Comparison of ENCODE assay signal across 7 cellular contexts in genomic region chr20:8305449-8305978, GRCh38.
DNase-seq lines count a peak whose midpoint lies in the region; ATAC-seq and TF ChIP-seq lines count a peak whose summit lies in the region.

No MANE protein-coding gene starts in this region.

- no peaks in the 10 kb centered on the region for H3K27me3 ChIP-seq in GM23338 (ENCODE audit: insufficient read depth)
- no peaks in the 10 kb centered on the region for H3K27me3 ChIP-seq in body of pancreas

- H3K27me3 Mint-ChIP-seq in GM23338 (ENCODE audit: insufficient read depth, low read depth, poor library complexity) (no peaks in the 10 kb centered on the region), T-helper 17 cell (no peaks in the 10 kb centered on the region)

- H4K20me1 ChIP-seq in GM23338 (replicated peaks; ENCODE audit: insufficient read depth), result no peaks in the 10 kb centered on the region

- no peaks in the 10 kb centered on the region for H3K9me3 Mint-ChIP-seq in GM23338

- H3K27ac ChIP-seq in GM23338 (ENCODE audit: low read depth) (no peak overlapping the region), body of pancreas (no peak overlapping the region)

- H3F3A ChIP-seq in GM23338 (replicated peaks; ENCODE audit: low read depth), result no peaks in the 10 kb centered on the region

- no peaks in the 10 kb centered on the region for H3K36me3 ChIP-seq in GM23338 (ENCODE audit: insufficient read depth)
- no peaks in the 10 kb centered on the region for H3K36me3 ChIP-seq in body of pancreas (replicated peaks in 1 of 2; ENCODE audit: insufficient read depth in 1 of 2, low read depth in 2 of 2)

- H3K27ac Mint-ChIP-seq in GM23338 (0 out of 2 replicates have a peak overlapping the region, but pooled peaks have one; percentile 8), T-helper 17 cell (no peak overlapping the region)

- intact Hi-C loops in body of pancreas (cut with DNase I), result no loop called here

- no peaks in the 10 kb centered on the region for H3K9me2 ChIP-seq in GM23338 (ENCODE audit: insufficient read depth)

- 66 to 67% methylated on average over 11 of the region's 11 CpGs for WGBS in body of pancreas, 2 donors

- H3K36me3 Mint-ChIP-seq in GM23338 (ENCODE audit: low read depth), result no peaks in the 10 kb centered on the region
- no peaks in the 10 kb centered on the region for H3K36me3 Mint-ChIP-seq in T-helper 17 cell (ENCODE audit: low read depth)

- H3K4me1 Mint-ChIP-seq in GM23338, result peaks cover 23% of the 10 kb centered on the region; the same call in 2 of the 3 replicates
- peaks cover 3% of the 10 kb centered on the region for H3K4me1 Mint-ChIP-seq in T-helper 17 cell

- DNase-seq in GM23338 (ENCODE audit: low spot score), result peak; percentile 93
- peak; percentile 38 to 62 (median 51) for DNase-seq in T-helper 17 cell
- peak; percentile 63 to 78 (median 72) for DNase-seq in body of pancreas
- peak; percentile 53 for DNase-seq in left lobe of liver (ENCODE audit: low spot score)
- DNase-seq in stimulated activated CD8-positive, alpha-beta memory T cell treated with anti-CD3 and anti-CD28 coated beads, Interleukin-2, amount 100 ng/mL, for 48 hours (ENCODE audit: low read depth in 2 of 2), result peak; percentile 43 to 48

- H3K4me3 Mint-ChIP-seq in GM23338 (no peak overlapping the region), T-helper 17 cell (no peak overlapping the region)

- H3K4me2 ChIP-seq in GM23338, result no peak overlapping the region

- TF ChIP-seq CTCF in GM12873 (IDR thresholded peaks at IDR 0.05; ENCODE audit: insufficient read depth, low read depth, low read length, missing control alignments), result peak; percentile 89
- peak; percentile 92 to 95 for TF ChIP-seq CTCF in GM23338 (conservative IDR thresholded peaks at IDR 0.05; ENCODE audit: low read depth in 2 of 2)
- TF ChIP-seq CTCF in LNCAP (IDR thresholded peaks at IDR 0.05), result peak; percentile 83
- TF ChIP-seq CTCF in body of pancreas (IDR thresholded peaks at IDR 0.05), result peak; percentile 29 to 63 (median 52)

- TF ChIP-seq POLR2A in body of pancreas (IDR thresholded peaks at IDR 0.05), result no peak

- H3K4me3 ChIP-seq in GM23338, result no peak overlapping the region
- no peak overlapping the region for H3K4me3 ChIP-seq in body of pancreas

- H3K79me2 ChIP-seq in GM23338 (replicated peaks; ENCODE audit: insufficient read depth), result no peaks in the 10 kb centered on the region

- ATAC-seq in GM23338 (peak; percentile 98), T-helper 17 cell (peak; percentile 100), body of pancreas (peak; percentile 81), left lobe of liver (peak; percentile 82)

- peak overlapping the region; percentile 67; the same call in 1 of the 2 replicates for H2AFZ ChIP-seq in GM23338

- H3K9me3 ChIP-seq in T-helper 17 cell (ENCODE audit: control insufficient read depth, low read length, poor library complexity, severe bottlenecking), result no peaks in the 10 kb centered on the region
- H3K9me3 ChIP-seq in body of pancreas, result no peaks in the 10 kb centered on the region

- peaks cover 14% of the 10 kb centered on the region for H3K4me1 ChIP-seq in GM23338 (ENCODE audit: insufficient read depth)
- H3K4me1 ChIP-seq in body of pancreas, result peaks cover 9% of the 10 kb centered on the region

TF ChIP-seq in GM23338, 12 proteins besides CTCF, POLR2A, EP300 and RAD21 (continues in another document):
- TF ChIP-seq JUNB (IDR thresholded peaks at IDR 0.05; ENCODE audit: unreplicated experiment) (no peak), CREB1 (CRISPR knock-in tag; IDR thresholded peaks at IDR 0.05; ENCODE audit: low read depth) (no peak), POLR2AphosphoS5 (IDR thresholded peaks at IDR 0.05; ENCODE audit: low read depth) (no peak), ETS1 (IDR thresholded peaks at IDR 0.05) (peak; percentile 33; the same call in 1 of the 2 replicates), STAT1 (IDR thresholded peaks at IDR 0.05; ENCODE audit: unreplicated experiment) (no peak), ZNF331 (CRISPR knock-in tag; IDR thresholded peaks at IDR 0.05; ENCODE audit: low read depth) (no peak), ZNF114 (CRISPR knock-in tag; IDR thresholded peaks at IDR 0.05) (0 out of 2 replicates have a peak, but pooled peaks have one; percentile 80), NANOG (IDR thresholded peaks at IDR 0.05; ENCODE audit: borderline replicate concordance) (no peak), EZH2phosphoT487 (IDR thresholded peaks at IDR 0.05; ENCODE audit: unreplicated experiment) (no peak), ZNF462 (CRISPR knock-in tag; IDR thresholded peaks at IDR 0.05) (0 out of 2 replicates have a peak, but pooled peaks have one; percentile 15), EZH2 (IDR thresholded peaks at IDR 0.05; ENCODE audit: low read depth, unreplicated experiment) (no peak)
